Comparison of ENCODE assay signal across 20 cellular contexts in the genomic region with DNA sequence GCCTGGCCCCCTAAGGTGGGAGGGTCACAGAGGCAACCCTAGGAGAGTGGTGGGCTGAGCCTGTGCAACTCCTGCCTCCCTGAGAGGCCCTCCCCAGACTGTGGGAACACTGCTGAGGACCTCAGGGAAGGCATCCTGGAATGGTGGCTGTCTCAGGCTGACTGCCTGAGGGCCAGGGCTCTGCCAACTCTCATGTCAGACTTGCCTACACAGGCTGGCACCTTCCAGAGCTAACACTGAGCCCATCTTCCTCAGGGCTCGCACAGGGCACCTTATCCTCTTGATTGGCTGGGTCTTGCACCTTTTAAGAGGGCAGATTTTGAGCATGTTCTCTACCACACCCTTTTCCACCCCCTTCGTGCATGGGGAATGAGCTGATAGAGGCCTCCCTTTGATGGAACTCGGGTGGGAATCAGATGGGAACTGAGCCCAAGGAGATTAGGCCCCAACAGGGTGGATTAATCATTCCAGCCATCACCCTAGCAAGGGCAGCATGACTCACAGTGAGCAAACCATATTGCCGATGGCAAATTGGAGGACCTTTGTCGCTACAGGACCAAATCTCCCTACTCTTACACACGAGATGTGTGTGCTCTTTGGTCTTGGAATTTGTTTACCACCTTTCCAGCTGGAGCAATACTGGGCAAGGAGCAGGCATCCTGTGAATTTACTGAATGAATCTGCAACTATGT.
DNase-seq lines count a peak whose midpoint lies in the region; ATAC-seq and TF ChIP-seq lines count a peak whose summit lies in the region.
"Had no signal": no experiment of that assay in that cellular context is flagged by ENCODE, and none has a peak within 500 bp of the region (broad histone marks: within the 10 kb centered on the region; RNA-seq: fewer than 3 reads in every experiment).

No MANE protein-coding gene starts in this region.

- intact Hi-C loops in uterus (cut with DNase I; ENCODE audit: low total_unique reads) (no loop called here), aorta (cut with DNase I) (no loop called here)

- no peaks in the 10 kb centered on the region for H3K36me3 ChIP-seq in MG63
- H3K36me3 ChIP-seq in RWPE2 (ENCODE audit: low read depth), result no peaks in the 10 kb centered on the region
- H3K36me3 ChIP-seq in suprapubic skin, result no peaks in the 10 kb centered on the region
- H3K36me3 ChIP-seq in uterus, result no peaks in the 10 kb centered on the region
- H3K36me3 ChIP-seq in aorta (ENCODE audit: control insufficient read depth in 1 of 2, insufficient read depth in 2 of 2, low read length in 1 of 2), result no peaks in the 10 kb centered on the region

- TF ChIP-seq CTCF in RWPE2 (IDR thresholded peaks at IDR 0.05; ENCODE audit: poor library complexity, severe bottlenecking) (no peak), suprapubic skin (IDR thresholded peaks at IDR 0.05) (no peak), uterus (IDR thresholded peaks at IDR 0.05) (no peak)

- H3K4me3 ChIP-seq in MG63 (no peak overlapping the region), RWPE2 (ENCODE audit: severe bottlenecking) (no peak overlapping the region), suprapubic skin (no peak overlapping the region), uterus (no peak overlapping the region), aorta (ENCODE audit: low read length in 2 of 2) (no peak overlapping the region)
- H3K4me3 ChIP-seq: K562 had no signal

- peak; percentile 27 for DNase-seq in MG63
- no peak for DNase-seq in RWPE2 (ENCODE audit: low spot score)
- no peak for DNase-seq in suprapubic skin (ENCODE audit: low spot score in 2 of 2)
- no peak for DNase-seq in uterus
- DNase-seq in aorta, result no peak
- DNase-seq: CD4-positive, CD25-positive, alpha-beta regulatory T cell; H9; NCI-H1092 treated with DMSO at 0.1 percent for 48 hours; NCI-H1436 treated with DMSO at 0.1 percent for 48 hours; NCI-H1930; NCI-H226; NCI-H524; NCI-H774; SHP77 treated with DMSO at 0.1 percent for 48 hours had no signal

- H3K27ac ChIP-seq in RWPE2 (ENCODE audit: poor library complexity, severe bottlenecking) (peak overlapping the region; percentile 42), suprapubic skin (peak overlapping the region; percentile 34), uterus (no peak overlapping the region), aorta (ENCODE audit: low read depth in 1 of 2, low read length in 2 of 2) (no peak overlapping the region)
- H3K27ac ChIP-seq: HL-60 had no signal

- TF ChIP-seq POLR2A in suprapubic skin (IDR thresholded peaks at IDR 0.05) (no peak), uterus (IDR thresholded peaks at IDR 0.05) (no peak)

- H3K4me1 ChIP-seq in RWPE2 (ENCODE audit: insufficient read depth, poor library complexity, severe bottlenecking) (peaks cover 12% of the 10 kb centered on the region), suprapubic skin (peaks cover 24% of the 10 kb centered on the region), uterus (no peaks in the 10 kb centered on the region), aorta (ENCODE audit: control insufficient read depth in 1 of 2, insufficient read depth in 2 of 2, low read length in 2 of 2) (no peaks in the 10 kb centered on the region)

- ATAC-seq in RWPE2 (ENCODE audit: low read depth), result peak; percentile 86
- ATAC-seq in esophagus mucosa, result peak; percentile 83
- ATAC-seq in HG03159 (IDR thresholded peaks at IDR 0.05; ENCODE audit: unreplicated experiment), result no peak
- ATAC-seq in aorta (ENCODE audit: low FRiP score), result no peak
- ATAC-seq: HepG2, K562, SK-N-SH treated with all-trans-retinoic acid at 6 μM for 48 hours had no signal

- H3K27me3 ChIP-seq in MG63, result no peaks in the 10 kb centered on the region
- no peaks in the 10 kb centered on the region for H3K27me3 ChIP-seq in RWPE2 (ENCODE audit: insufficient read depth, poor library complexity, severe bottlenecking)
- no peaks in the 10 kb centered on the region for H3K27me3 ChIP-seq in suprapubic skin
- H3K27me3 ChIP-seq in uterus, result no peaks in the 10 kb centered on the region
- H3K27me3 ChIP-seq in aorta (ENCODE audit: control insufficient read depth in 1 of 2, insufficient read depth in 2 of 2, low read length in 1 of 2), result no peaks in the 10 kb centered on the region

- 25% methylated on average over 6 of the region's 6 CpGs for WGBS in suprapubic skin
- WGBS in aorta, 2 donors, result 56 to 62% methylated on average over 6 of the region's 6 CpGs

- no peak for TF ChIP-seq EP300 in suprapubic skin (IDR thresholded peaks at IDR 0.05)

- H3K9me3 ChIP-seq in MG63, result no peaks in the 10 kb centered on the region
- no peaks in the 10 kb centered on the region for H3K9me3 ChIP-seq in RWPE2 (ENCODE audit: severe bottlenecking)
- no peaks in the 10 kb centered on the region for H3K9me3 ChIP-seq in suprapubic skin
- H3K9me3 ChIP-seq in uterus, result no peaks in the 10 kb centered on the region
- H3K9me3 ChIP-seq in aorta (ENCODE audit: control insufficient read depth, low read length), result no peaks in the 10 kb centered on the region

Comparison
In these comparisons a context has a peak if more than half of its experiments do, and no peak if none do; other contexts are left out.
1. ATAC-seq: peak in RWPE2 (single experiment) and esophagus mucosa (single experiment); none in HG03159 (single experiment) and aorta (single experiment).
2. H3K27ac ChIP-seq: peak in RWPE2 (single experiment) and suprapubic skin (single experiment); none in uterus (0 of 2) and aorta (0 of 2).